In genomic region chr3:53254810-53255359, GRCh38 we compare ENCODE assay signal across 8 cellular contexts. TPM values are rescaled to one million over a fixed set of nuclear protein-coding genes. Genes with fewer than 3 reads are reported as not detected.
DNase-seq lines count a peak whose midpoint lies in the region; ATAC-seq and TF ChIP-seq lines count a peak whose summit lies in the region.

No MANE protein-coding gene starts in this region.

- TF ChIP-seq CTCF in brain (conservative IDR thresholded peaks at IDR 0.05) (no peak), gastrocnemius medialis (IDR thresholded peaks at IDR 0.05 in 4 of 5, conservative IDR thresholded peaks at IDR 0.05 in 1 of 5) (no peak)

- H3K27me3 ChIP-seq in HUES64 (ENCODE audit: insufficient read depth, low read length): no peaks in the 10 kb centered on the region
- H3K27me3 ChIP-seq in iPS-15b (ENCODE audit: control insufficient read depth, insufficient read depth, low read length): no peaks in the 10 kb centered on the region
- no peaks in the 10 kb centered on the region for H3K27me3 ChIP-seq in gastrocnemius medialis

- H3K27me3 Mint-ChIP-seq in brain: peaks cover 6% of the 10 kb centered on the region

- H3K9me3 Mint-ChIP-seq in brain: peaks cover 0 to 4% (median 0%) of the 10 kb centered on the region in 5 experiments

- H3K4me3 Mint-ChIP-seq in brain: peak overlapping the region; percentile 91 to 97 (median 92)

- H3K4me1 Mint-ChIP-seq in brain: peaks cover 58% of the 10 kb centered on the region

- peaks cover 9% of the 10 kb centered on the region for H3K36me3 ChIP-seq in HUES64 (ENCODE audit: insufficient read depth, low read length)
- H3K36me3 ChIP-seq in iPS-15b (ENCODE audit: control insufficient read depth, insufficient read depth, low read length): peaks cover 19% of the 10 kb centered on the region
- no peaks in the 10 kb centered on the region for H3K36me3 ChIP-seq in gastrocnemius medialis

- H3K36me3 Mint-ChIP-seq in brain: peaks cover 21% of the 10 kb centered on the region

- H3K27ac Mint-ChIP-seq in brain: peak overlapping the region; percentile 86 to 97 (median 94)

- in situ Hi-C loops in gastrocnemius medialis (cut with MboI; ENCODE audit: low sequenced_read_pairs in 4 of 4): no loop called here

- H3K9me3 ChIP-seq in HUES64 (ENCODE audit: insufficient read depth, low read depth, low read length) (no peaks in the 10 kb centered on the region), iPS-15b (ENCODE audit: control insufficient read depth, insufficient read depth, low read length) (no peaks in the 10 kb centered on the region), gastrocnemius medialis (no peaks in the 10 kb centered on the region)

- H3K27ac ChIP-seq in HUES64 (ENCODE audit: low read depth, low read length) (peak overlapping the region; percentile 87), gastrocnemius medialis (peak overlapping the region; percentile 83 to 95 (median 85))

- H3K4me1 ChIP-seq in HUES64 (ENCODE audit: insufficient read depth, low read length) (peaks cover 46% of the 10 kb centered on the region), iPS-15b (ENCODE audit: control insufficient read depth, insufficient read depth, low read length) (peaks cover 48% of the 10 kb centered on the region), gastrocnemius medialis (peaks cover 42 to 47% of the 10 kb centered on the region in 2 donors)

- ATAC-seq in GM21360 (IDR thresholded peaks at IDR 0.05; ENCODE audit: unreplicated experiment) (peak; percentile 44), gastrocnemius medialis (peak; percentile 61 to 65)

- DNase-seq in D341Med (ENCODE audit: low spot score): peak; percentile 81
- DNase-seq in T-helper 22 cell (ENCODE audit: low read depth): peak; percentile 7
- peak; percentile 71 to 74 for DNase-seq in gastrocnemius medialis
- no peak for DNase-seq in NCI-H128 (lab: John Stamatoyannopoulos, UW; ENCODE audit: unreplicated experiment)

- WGBS in HUES64: under 1% methylated on average over 21 of the region's 21 CpGs

- peak in 1 of 2 donors; percentile 24 for TF ChIP-seq POLR2A in gastrocnemius medialis (IDR thresholded peaks at IDR 0.05)

- peak overlapping the region; percentile 96 for H3K4me3 ChIP-seq in HUES64 (ENCODE audit: low read length)
- H3K4me3 ChIP-seq in iPS-15b (ENCODE audit: low read depth, low read length): peak overlapping the region; percentile 98
- peak overlapping the region; percentile 75 to 92 (median 84) for H3K4me3 ChIP-seq in gastrocnemius medialis

- intact Hi-C loops in gastrocnemius medialis (cut with DNase I; ENCODE audit: low total_unique reads): loop anchor here (5.0 kb wide), 1 partner anchor 92 kb away; the partner anchor contains the start of gene DCP1A

- H3K9ac ChIP-seq in HUES64 (ENCODE audit: low read depth, low read length) (peak overlapping the region; percentile 94), iPS-15b (ENCODE audit: low read depth, low read length) (peak overlapping the region; percentile 88)

RNA-seq across cellular contexts. Expression of gene TKT, which starts 0.9 kb away (rescaled TPM):
- polyA plus RNA-seq in HUES64 (2013, experiment 1 of 2): 729 TPM
- polyA plus RNA-seq in HUES64 (2013, experiment 2 of 2): 799 TPM
- polyA plus RNA-seq in brain (ENCODE audit: insufficient read depth, low read depth, low replicate concordance): 199 TPM
- 10 to 100 TPM; 18.5 to 41.3 (median 23.8) TPM for total RNA-seq in gastrocnemius medialis
